ENCODE assay signal across 8 cellular contexts in genomic region chrX:45801554-45801953, GRCh38.
A peak's percentile ranks its signal among the peaks of the same experiment; 100 is the strongest.
DNase-seq lines count a peak whose midpoint lies in the region; ATAC-seq and TF ChIP-seq lines count a peak whose summit lies in the region.

No MANE protein-coding gene starts in this region.

- H3K9me2 ChIP-seq in OCI-LY1 (ENCODE audit: low read depth, low read length), result no peaks in the 10 kb centered on the region

- no peak overlapping the region for H3K4me2 ChIP-seq in OCI-LY1 (ENCODE audit: low read length)
- peak overlapping the region; percentile 67 for H3K4me2 ChIP-seq in skeletal muscle satellite cell (ENCODE audit: low read length)

- DNase-seq in DMS53 treated with DMSO at 0.1 percent for 48 hours (lab: John Stamatoyannopoulos, UW; ENCODE audit: unreplicated experiment), result peak; percentile 14
- DNase-seq in H4 (ENCODE audit: low spot score), result peak; percentile 68
- no peak for DNase-seq in dorsolateral prefrontal cortex
- no peak for DNase-seq in stimulated activated CD4-positive, alpha-beta T cell treated with anti-CD3 and anti-CD28 coated beads, Interleukin-4, amount 100 ng/mL, for 24 hours

- no peaks in the 10 kb centered on the region for H4K20me1 ChIP-seq in OCI-LY1 (ENCODE audit: insufficient read depth, low read length)

- no peak overlapping the region for H2AFZ ChIP-seq in OCI-LY1 (ENCODE audit: low read length)

- intact Hi-C loops in dorsolateral prefrontal cortex (cut with DNase I), result no loop called here

- H3K27ac ChIP-seq in OCI-LY1 (ENCODE audit: low read depth, low read length, poor library complexity, severe bottlenecking), result no peak overlapping the region
- H3K27ac ChIP-seq in dorsolateral prefrontal cortex, result peak overlapping the region in 5 of 59 donors; percentile 10 to 50 (median 41)

- no peak overlapping the region for H3K4me3 ChIP-seq in OCI-LY1 (ENCODE audit: low read depth, low read length, poor library complexity, severe bottlenecking)
- peak overlapping the region in 1 of 59 donors; percentile 12 for H3K4me3 ChIP-seq in dorsolateral prefrontal cortex
- peak overlapping the region; percentile 50 for H3K4me3 ChIP-seq in skeletal muscle satellite cell (ENCODE audit: low read length)

- TF ChIP-seq CTCF in OCI-LY1 (IDR thresholded peaks at IDR 0.05; ENCODE audit: low read length) (peak; percentile 8; the same call in 1 of the 2 replicates), dorsolateral prefrontal cortex (IDR thresholded peaks at IDR 0.05 in 54 of 56, conservative IDR thresholded peaks at IDR 0.05 in 2 of 56; ENCODE audit: low read depth in 1 of 56, partially characterized antibody in 56 of 56) (peak in 48 of 56 donors; percentile 10 to 53 (median 34))

- H3F3A ChIP-seq in OCI-LY1 (ENCODE audit: insufficient read depth, low read length), result no peaks in the 10 kb centered on the region

- H3K36me3 ChIP-seq in OCI-LY1 (ENCODE audit: insufficient read depth, low read length), result no peaks in the 10 kb centered on the region
- H3K36me3 ChIP-seq in skeletal muscle satellite cell (ENCODE audit: insufficient read depth, low read length), result no peaks in the 10 kb centered on the region

- H3K27me3 ChIP-seq in OCI-LY1 (ENCODE audit: insufficient read depth, low read length) (no peaks in the 10 kb centered on the region), dorsolateral prefrontal cortex (peaks cover 0 to 85% (median 29%) of the 10 kb centered on the region in 45 donors), skeletal muscle satellite cell (ENCODE audit: control insufficient read depth, insufficient read depth, low read length) (no peaks in the 10 kb centered on the region)

- H3K9ac ChIP-seq in OCI-LY1 (ENCODE audit: low read length) (no peak overlapping the region), skeletal muscle satellite cell (ENCODE audit: low read depth, low read length) (peak overlapping the region; percentile 80)

- H3K79me2 ChIP-seq in OCI-LY1 (ENCODE audit: insufficient read depth, low read length), result no peaks in the 10 kb centered on the region

- ATAC-seq in GM19395 (IDR thresholded peaks at IDR 0.05; ENCODE audit: unreplicated experiment), result no peak
- no peak for ATAC-seq in HG03196 (IDR thresholded peaks at IDR 0.05; ENCODE audit: unreplicated experiment)

- H3K4me1 ChIP-seq in OCI-LY1 (ENCODE audit: insufficient read depth, low read length, severe bottlenecking) (no peaks in the 10 kb centered on the region), skeletal muscle satellite cell (ENCODE audit: control insufficient read depth, insufficient read depth, low read length) (peaks cover 64% of the 10 kb centered on the region)

- H3K9me3 ChIP-seq in OCI-LY1 (ENCODE audit: low read length) (no peaks in the 10 kb centered on the region), skeletal muscle satellite cell (replicated peaks; ENCODE audit: low read length) (no peaks in the 10 kb centered on the region)

Comparison
In these comparisons a context has a peak if more than half of its experiments do, and no peak if none do; other contexts are left out.
1. DNase-seq: peak in DMS53 treated with DMSO at 0.1 percent for 48 hours (single experiment) and H4 (single experiment); none in dorsolateral prefrontal cortex (0 of 10) and stimulated activated CD4-positive, alpha-beta T cell treated with anti-CD3 and anti-CD28 coated beads, Interleukin-4, amount 100 ng/mL, for 24 hours (single experiment).